8 cellular contexts compared by ENCODE assay signal in genomic region chr12:57229041-57229633, GRCh38. TPM values are rescaled to one million over a fixed set of nuclear protein-coding genes. Genes with fewer than 3 reads are reported as not detected.
DNase-seq lines count a peak whose midpoint lies in the region; ATAC-seq and TF ChIP-seq lines count a peak whose summit lies in the region.

No MANE protein-coding gene starts in this region.

- H3K4me3 Mint-ChIP-seq in nephron progenitor cell, result peak overlapping the region; percentile 92

- peaks cover 3 to 69% (median 36%) of the 10 kb centered on the region in 9 donors for H3K4me1 ChIP-seq in heart right ventricle

- peaks cover 16 to 39% (median 35%) of the 10 kb centered on the region in 7 donors for H3K27me3 ChIP-seq in heart right ventricle

- intact Hi-C loops in heart right ventricle (cut with DNase I), result no loop called here
- intact Hi-C loops in left ventricle myocardium superior (cut with micrococcal nuclease), result no loop called here

- no peak for DNase-seq in heart right ventricle
- no peak for DNase-seq in left ventricle myocardium superior
- peak; percentile 75 for DNase-seq in MV-4-11 (lab: John Stamatoyannopoulos, UW)
- peak; percentile 41 for DNase-seq in central memory CD4-positive, alpha-beta T cell
- no peak for DNase-seq in nephron progenitor cell
- no peak for DNase-seq in stimulated activated CD8-positive, alpha-beta memory T cell treated with anti-CD3 and anti-CD28 coated beads, Interleukin-4, amount 100 ng/mL, for 48 hours
- DNase-seq in NCI-H524 treated with DMSO at 0.1 percent for 48 hours (lab: John Stamatoyannopoulos, UW), result no peak

- peak overlapping the region; percentile 98 for H3K27ac Mint-ChIP-seq in nephron progenitor cell

- H3K27ac ChIP-seq in heart right ventricle, result peak overlapping the region in 8 of 10 donors; percentile 72 to 90 (median 78)

- peaks cover 25% of the 10 kb centered on the region for H3K36me3 Mint-ChIP-seq in nephron progenitor cell (ENCODE audit: low read depth)

- 11 to 14% methylated on average over 9 of the region's 9 CpGs for WGBS in heart right ventricle, 2 donors

- H3K9me3 ChIP-seq in heart right ventricle, result no peaks in the 10 kb centered on the region

- H3K4me1 Mint-ChIP-seq in nephron progenitor cell, result peaks cover 90% of the 10 kb centered on the region

- H3K9me3 Mint-ChIP-seq in nephron progenitor cell, result no peaks in the 10 kb centered on the region

- H3K4me3 ChIP-seq in heart right ventricle, result peak overlapping the region; percentile 59 to 78 (median 68)

- TF ChIP-seq CTCF in heart right ventricle (IDR thresholded peaks at IDR 0.05) (peak in 2 of 9 donors; percentile 5 to 12), nephron progenitor cell (IDR thresholded peaks at IDR 0.05) (no peak)

- ATAC-seq in heart right ventricle (peak in 1 of 8 donors; percentile 1), left ventricle myocardium superior (no peak), GM21825 (IDR thresholded peaks at IDR 0.05; ENCODE audit: unreplicated experiment) (no peak)

- peaks cover 0 to 31% (median 24%) of the 10 kb centered on the region in 9 donors for H3K36me3 ChIP-seq in heart right ventricle

- peaks cover 30% of the 10 kb centered on the region for H3K27me3 Mint-ChIP-seq in nephron progenitor cell (ENCODE audit: low read depth, poor library complexity)

RNA-seq across cellular contexts. Expression of gene SHMT2, which starts 0.4 kb away (rescaled TPM):
- total RNA-seq in heart right ventricle, result 10 to 100 TPM; 24.4 to 47.6 (median 27.1) TPM
- polyA plus RNA-seq in heart right ventricle, result 10 to 100 TPM; 14.3 to 49.8 TPM
- total RNA-seq in left ventricle myocardium superior, result 33.4 TPM

RNA-seq across cellular contexts. Expression of gene NXPH4, which starts 12.5 kb away (rescaled TPM):
- total RNA-seq in heart right ventricle, result 1 to 10 TPM in 7 of 10 donors, under 1 TPM in 3; 0.18 to 6.2 (median 2.3) TPM
- polyA plus RNA-seq in heart right ventricle, result 1 to 10 TPM in 1 of 2 donors, under 1 TPM in 1; 0.66 to 1.8 TPM
- 1.8 TPM for total RNA-seq in left ventricle myocardium superior

RNA-seq across cellular contexts. Expression of gene STAC3, which starts 21.9 kb away (rescaled TPM):
- 1 to 10 TPM in 4 of 10 donors, under 1 TPM in 6; 0.30 to 2.9 (median 0.98) TPM for total RNA-seq in heart right ventricle
- 1 to 10 TPM in 1 of 2 donors, under 1 TPM in 1; 0.81 to 1.7 TPM for polyA plus RNA-seq in heart right ventricle
- 1.4 TPM for total RNA-seq in left ventricle myocardium superior

Comparison
In these comparisons a context has a peak if more than half of its experiments do, and no peak if none do; other contexts are left out.
1. DNase-seq: peak in MV-4-11 (single experiment) and central memory CD4-positive, alpha-beta T cell (single experiment); none in heart right ventricle (0 of 2), left ventricle myocardium superior (single experiment), nephron progenitor cell (single experiment), stimulated activated CD8-positive, alpha-beta memory T cell treated with anti-CD3 and anti-CD28 coated beads, Interleukin-4, amount 100 ng/mL, for 48 hours (single experiment) and NCI-H524 treated with DMSO at 0.1 percent for 48 hours (single experiment).